Comparison of ENCODE assay signal across 1 cellular context in the genomic region with DNA sequence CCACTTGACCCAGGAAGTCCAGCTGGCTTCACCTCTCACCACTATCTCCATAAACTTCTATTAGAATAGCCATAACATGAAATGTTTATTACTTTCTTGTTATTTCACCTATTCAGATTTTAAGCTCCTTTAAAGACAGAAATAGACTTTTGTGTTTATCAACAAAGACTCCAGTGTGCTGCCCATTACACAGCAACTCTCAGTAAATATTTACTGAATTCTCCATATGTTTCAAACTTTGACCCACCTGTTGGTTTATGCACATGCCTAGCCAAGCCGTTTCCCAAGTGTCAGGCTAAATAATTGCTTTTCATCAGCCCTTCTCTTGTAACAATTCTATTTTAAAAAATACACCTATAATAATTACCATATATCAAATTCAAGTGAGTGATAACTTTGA.
TF ChIP-seq lines count a peak whose summit lies in the region.

No MANE protein-coding gene starts in this region.

TF ChIP-seq in HepG2, 621 proteins besides CTCF, POLR2A, EP300 and RAD21 (continued from another document):
- TF ChIP-seq E2F1 (CRISPR knock-in tag; IDR thresholded peaks at IDR 0.05), result no peak
- no peak for TF ChIP-seq POGZ (CRISPR knock-in tag; IDR thresholded peaks at IDR 0.05)
- TF ChIP-seq, protein P1, sequence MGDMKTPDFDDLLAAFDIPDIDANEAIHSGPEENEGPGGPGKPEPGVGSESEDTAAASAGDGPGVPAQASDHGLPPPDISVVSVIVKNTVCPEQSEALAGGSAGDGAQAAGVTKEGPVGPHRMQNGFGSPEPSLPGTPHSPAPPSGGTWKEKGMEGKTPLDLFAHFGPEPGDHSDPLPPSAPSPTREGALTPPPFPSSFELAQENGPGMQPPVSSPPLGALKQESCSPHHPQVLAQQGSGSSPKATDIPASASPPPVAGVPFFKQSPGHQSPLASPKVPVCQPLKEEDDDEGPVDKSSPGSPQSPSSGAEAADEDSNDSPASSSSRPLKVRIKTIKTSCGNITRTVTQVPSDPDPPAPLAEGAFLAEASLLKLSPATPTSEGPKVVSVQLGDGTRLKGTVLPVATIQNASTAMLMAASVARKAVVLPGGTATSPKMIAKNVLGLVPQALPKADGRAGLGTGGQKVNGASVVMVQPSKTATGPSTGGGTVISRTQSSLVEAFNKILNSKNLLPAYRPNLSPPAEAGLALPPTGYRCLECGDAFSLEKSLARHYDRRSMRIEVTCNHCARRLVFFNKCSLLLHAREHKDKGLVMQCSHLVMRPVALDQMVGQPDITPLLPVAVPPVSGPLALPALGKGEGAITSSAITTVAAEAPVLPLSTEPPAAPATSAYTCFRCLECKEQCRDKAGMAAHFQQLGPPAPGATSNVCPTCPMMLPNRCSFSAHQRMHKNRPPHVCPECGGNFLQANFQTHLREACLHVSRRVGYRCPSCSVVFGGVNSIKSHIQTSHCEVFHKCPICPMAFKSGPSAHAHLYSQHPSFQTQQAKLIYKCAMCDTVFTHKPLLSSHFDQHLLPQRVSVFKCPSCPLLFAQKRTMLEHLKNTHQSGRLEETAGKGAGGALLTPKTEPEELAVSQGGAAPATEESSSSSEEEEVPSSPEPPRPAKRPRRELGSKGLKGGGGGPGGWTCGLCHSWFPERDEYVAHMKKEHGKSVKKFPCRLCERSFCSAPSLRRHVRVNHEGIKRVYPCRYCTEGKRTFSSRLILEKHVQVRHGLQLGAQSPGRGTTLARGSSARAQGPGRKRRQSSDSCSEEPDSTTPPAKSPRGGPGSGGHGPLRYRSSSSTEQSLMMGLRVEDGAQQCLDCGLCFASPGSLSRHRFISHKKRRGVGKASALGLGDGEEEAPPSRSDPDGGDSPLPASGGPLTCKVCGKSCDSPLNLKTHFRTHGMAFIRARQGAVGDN (CRISPR knock-in tag; IDR thresholded peaks at IDR 0.05), result no peak
- TF ChIP-seq, protein P2, sequence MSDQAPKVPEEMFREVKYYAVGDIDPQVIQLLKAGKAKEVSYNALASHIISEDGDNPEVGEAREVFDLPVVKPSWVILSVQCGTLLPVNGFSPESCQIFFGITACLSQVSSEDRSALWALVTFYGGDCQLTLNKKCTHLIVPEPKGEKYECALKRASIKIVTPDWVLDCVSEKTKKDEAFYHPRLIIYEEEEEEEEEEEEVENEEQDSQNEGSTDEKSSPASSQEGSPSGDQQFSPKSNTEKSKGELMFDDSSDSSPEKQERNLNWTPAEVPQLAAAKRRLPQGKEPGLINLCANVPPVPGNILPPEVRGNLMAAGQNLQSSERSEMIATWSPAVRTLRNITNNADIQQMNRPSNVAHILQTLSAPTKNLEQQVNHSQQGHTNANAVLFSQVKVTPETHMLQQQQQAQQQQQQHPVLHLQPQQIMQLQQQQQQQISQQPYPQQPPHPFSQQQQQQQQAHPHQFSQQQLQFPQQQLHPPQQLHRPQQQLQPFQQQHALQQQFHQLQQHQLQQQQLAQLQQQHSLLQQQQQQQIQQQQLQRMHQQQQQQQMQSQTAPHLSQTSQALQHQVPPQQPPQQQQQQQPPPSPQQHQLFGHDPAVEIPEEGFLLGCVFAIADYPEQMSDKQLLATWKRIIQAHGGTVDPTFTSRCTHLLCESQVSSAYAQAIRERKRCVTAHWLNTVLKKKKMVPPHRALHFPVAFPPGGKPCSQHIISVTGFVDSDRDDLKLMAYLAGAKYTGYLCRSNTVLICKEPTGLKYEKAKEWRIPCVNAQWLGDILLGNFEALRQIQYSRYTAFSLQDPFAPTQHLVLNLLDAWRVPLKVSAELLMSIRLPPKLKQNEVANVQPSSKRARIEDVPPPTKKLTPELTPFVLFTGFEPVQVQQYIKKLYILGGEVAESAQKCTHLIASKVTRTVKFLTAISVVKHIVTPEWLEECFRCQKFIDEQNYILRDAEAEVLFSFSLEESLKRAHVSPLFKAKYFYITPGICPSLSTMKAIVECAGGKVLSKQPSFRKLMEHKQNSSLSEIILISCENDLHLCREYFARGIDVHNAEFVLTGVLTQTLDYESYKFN (CRISPR knock-in tag; conservative IDR thresholded peaks at IDR 0.05), result peak; percentile 29; the same call in 1 of the 2 replicates
- no peak for TF ChIP-seq ZNF441 (CRISPR knock-in tag; IDR thresholded peaks at IDR 0.05; ENCODE audit: borderline replicate concordance)
- no peak for TF ChIP-seq FOXP1 (IDR thresholded peaks at IDR 0.05)
- TF ChIP-seq FOXP1 (CRISPR knock-in tag; IDR thresholded peaks at IDR 0.05), result peak; percentile 61
